9 cellular contexts compared by ENCODE assay signal in genomic region chr16:84368327-84368996, GRCh38. TPM values are rescaled to one million over a fixed set of nuclear protein-coding genes. Genes with fewer than 3 reads are reported as not detected.
DNase-seq lines count a peak whose midpoint lies in the region; ATAC-seq and FAIRE-seq lines count a peak whose summit lies in the region.
"Had no signal": no experiment of that assay in that cellular context is flagged by ENCODE, and none has a peak within 500 bp of the region (broad histone marks: within the 10 kb centered on the region; RNA-seq: fewer than 3 reads in every experiment).

A gene with protein sequence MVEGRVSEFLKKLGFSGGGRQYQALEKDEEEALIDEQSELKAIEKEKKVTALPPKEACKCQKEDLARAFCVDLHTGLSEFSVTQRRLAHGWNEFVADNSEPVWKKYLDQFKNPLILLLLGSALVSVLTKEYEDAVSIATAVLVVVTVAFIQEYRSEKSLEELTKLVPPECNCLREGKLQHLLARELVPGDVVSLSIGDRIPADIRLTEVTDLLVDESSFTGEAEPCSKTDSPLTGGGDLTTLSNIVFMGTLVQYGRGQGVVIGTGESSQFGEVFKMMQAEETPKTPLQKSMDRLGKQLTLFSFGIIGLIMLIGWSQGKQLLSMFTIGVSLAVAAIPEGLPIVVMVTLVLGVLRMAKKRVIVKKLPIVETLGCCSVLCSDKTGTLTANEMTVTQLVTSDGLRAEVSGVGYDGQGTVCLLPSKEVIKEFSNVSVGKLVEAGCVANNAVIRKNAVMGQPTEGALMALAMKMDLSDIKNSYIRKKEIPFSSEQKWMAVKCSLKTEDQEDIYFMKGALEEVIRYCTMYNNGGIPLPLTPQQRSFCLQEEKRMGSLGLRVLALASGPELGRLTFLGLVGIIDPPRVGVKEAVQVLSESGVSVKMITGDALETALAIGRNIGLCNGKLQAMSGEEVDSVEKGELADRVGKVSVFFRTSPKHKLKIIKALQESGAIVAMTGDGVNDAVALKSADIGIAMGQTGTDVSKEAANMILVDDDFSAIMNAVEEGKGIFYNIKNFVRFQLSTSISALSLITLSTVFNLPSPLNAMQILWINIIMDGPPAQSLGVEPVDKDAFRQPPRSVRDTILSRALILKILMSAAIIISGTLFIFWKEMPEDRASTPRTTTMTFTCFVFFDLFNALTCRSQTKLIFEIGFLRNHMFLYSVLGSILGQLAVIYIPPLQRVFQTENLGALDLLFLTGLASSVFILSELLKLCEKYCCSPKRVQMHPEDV (plus strand): TSS chr16:84368538. CDS start chr16:84368616, 78 bp downstream.

- H3K4me1 ChIP-seq in ES-I3 (ENCODE audit: insufficient read depth, low read length) (no peaks in the 10 kb centered on the region; the same call in 1 of the 2 replicates), esophagus (ENCODE audit: control insufficient read depth in 2 of 2, insufficient read depth in 2 of 2, low read length in 1 of 2) (peaks cover 0 to 4% of the 10 kb centered on the region in 2 donors), neuronal stem cell (ENCODE audit: control insufficient read depth in 2 of 2, insufficient read depth in 1 of 2, low read depth in 1 of 2, low read length in 2 of 2) (peaks cover 9 to 11% of the 10 kb centered on the region in 2 donors)

- H3K23ac ChIP-seq in neuronal stem cell (ENCODE audit: low read depth, low read length, poor library complexity), result peak within 1 kb of the TSS; percentile 81

- DNase-seq in NCI-H526 (lab: John Stamatoyannopoulos, UW), result peak; percentile 65 to 90
- DNase-seq in neuronal stem cell (ENCODE audit: low spot score), result no peak
- no peak for DNase-seq in HTR-8/SVneo (ENCODE audit: insufficient read length, low spot score)
- DNase-seq in germinal center (ENCODE audit: low spot score), result no peak
- DNase-seq in SKM-1 (lab: John Stamatoyannopoulos, UW; ENCODE audit: unreplicated experiment), result no peak
- DNase-seq: GM23248 had no signal

- FAIRE-seq in HTR-8/SVneo (lab: Jason Lieb, UNC), result no peak

- H3K14ac ChIP-seq in neuronal stem cell (ENCODE audit: low read length), result peak within 1 kb of the TSS; percentile 10

- peak within 1 kb of the TSS; percentile 86 for H3K4me2 ChIP-seq in neuronal stem cell (ENCODE audit: insufficient read depth, low read length, poor library complexity, severe bottlenecking)

- peak within 1 kb of the TSS; percentile 72; the same call in 1 of the 2 replicates for H3K9ac ChIP-seq in ES-I3 (ENCODE audit: low read depth, low read length)
- no peak within 1 kb of the TSS for H3K9ac ChIP-seq in neuronal stem cell (ENCODE audit: low read depth, low read length, poor library complexity)
- H3K9ac ChIP-seq: GM23248 had no signal

- no peaks in the 10 kb centered on the region for H3K79me1 ChIP-seq in neuronal stem cell (ENCODE audit: low read depth, low read length)

- no peak within 1 kb of the TSS for H2BK12ac ChIP-seq in neuronal stem cell (ENCODE audit: low read length)

- peak within 1 kb of the TSS; percentile 58 for H2BK5ac ChIP-seq in neuronal stem cell (ENCODE audit: low read length)

- H3K27ac ChIP-seq in esophagus (ENCODE audit: low read depth in 2 of 2, low read length in 1 of 2), result no peak within 1 kb of the TSS
- no peak within 1 kb of the TSS for H3K27ac ChIP-seq in neuronal stem cell (replicated peaks; ENCODE audit: low read length)
- H3K27ac ChIP-seq: GM23248 had no signal

- no peak for ATAC-seq in GM18867 (IDR thresholded peaks at IDR 0.05; ENCODE audit: unreplicated experiment)

- peak within 1 kb of the TSS; percentile 61 for H2BK120ac ChIP-seq in neuronal stem cell (ENCODE audit: low read depth, low read length)

- peak within 1 kb of the TSS; percentile 91 for H3K18ac ChIP-seq in neuronal stem cell (ENCODE audit: low read length)

- no peak within 1 kb of the TSS for H4K8ac ChIP-seq in neuronal stem cell (ENCODE audit: low read depth, low read length)

- H3K36me3 ChIP-seq in ES-I3 (ENCODE audit: insufficient read depth, low read length) (no peaks in the 10 kb centered on the region), esophagus (ENCODE audit: control insufficient read depth in 2 of 2, insufficient read depth in 2 of 2, low read length in 1 of 2) (no peaks in the 10 kb centered on the region), neuronal stem cell (replicated peaks in 1 of 2; ENCODE audit: control insufficient read depth in 2 of 2, insufficient read depth in 2 of 2, low read length in 2 of 2) (no peaks in the 10 kb centered on the region)

- H3K4me3 ChIP-seq in esophagus (ENCODE audit: low read depth in 1 of 2, low read length in 2 of 2) (peak within 1 kb of the TSS; percentile 35 to 39), neuronal stem cell (ENCODE audit: low read length in 2 of 2) (peak within 1 kb of the TSS in 1 of 2 donors; percentile 69)
- H3K4me3 ChIP-seq: GM23248 had no signal

- H3K27me3 ChIP-seq in esophagus (ENCODE audit: control insufficient read depth in 1 of 2, insufficient read depth in 2 of 2, low read length in 2 of 2) (peaks cover 0 to 4% of the 10 kb centered on the region in 2 donors), neuronal stem cell (ENCODE audit: control insufficient read depth in 3 of 3, insufficient read depth in 3 of 3, low read depth in 1 of 3, low read length in 3 of 3) (peaks cover 3 to 53% (median 27%) of the 10 kb centered on the region in 3 experiments)

- no peaks in the 10 kb centered on the region for H3K9me3 ChIP-seq in ES-I3 (ENCODE audit: control insufficient read depth, insufficient read depth, low read length)
- no peaks in the 10 kb centered on the region for H3K9me3 ChIP-seq in esophagus (ENCODE audit: control insufficient read depth in 2 of 2, insufficient read depth in 1 of 2, low read depth in 1 of 2, low read length in 1 of 2)
- H3K9me3 ChIP-seq in neuronal stem cell (replicated peaks in 1 of 2; ENCODE audit: control insufficient read depth in 2 of 2, insufficient read depth in 1 of 2, low read depth in 1 of 2, low read length in 2 of 2), result peaks cover 0 to 6% of the 10 kb centered on the region in 2 donors

- 3 to 4% methylated on average over 59 to 66 of the region's 66 CpGs for WGBS in esophagus, 2 donors
- WGBS in neuronal stem cell (ENCODE audit: extremely low coverage in 2 of 2, insufficient read length in 2 of 2, insufficient replicate concordance in 1 of 2), 2 donors, result no CpG with 5 or more reads among the region's 66 CpGs

- no peak within 1 kb of the TSS for H4K91ac ChIP-seq in neuronal stem cell (ENCODE audit: low read depth, low read length, poor library complexity)

- H2BK15ac ChIP-seq in neuronal stem cell (ENCODE audit: low read length), result peak within 1 kb of the TSS; percentile 42

- H3K4ac ChIP-seq in neuronal stem cell (ENCODE audit: low read length), result no peak within 1 kb of the TSS

- H2AFZ ChIP-seq in neuronal stem cell (ENCODE audit: low read length), result peak within 1 kb of the TSS; percentile 69
- H2AFZ ChIP-seq: GM23248 had no signal

- H2AK5ac ChIP-seq in neuronal stem cell (ENCODE audit: low read depth, low read length), result peak within 1 kb of the TSS; percentile 76

RNA-seq across cellular contexts. Expression of the gene that starts here (rescaled TPM):
- 1 to 10 TPM; 1.1 to 2.2 TPM for polyA plus RNA-seq in esophagus
- 0.24 TPM for polyA plus RNA-seq in neuronal stem cell (2013, experiment 1 of 2)
- 0.47 TPM for polyA plus RNA-seq in neuronal stem cell (2013, experiment 2 of 2)

Comparison
In these comparisons a context has a peak if more than half of its experiments do, and no peak if none do; other contexts are left out.
1. DNase-seq: peak in NCI-H526 (2 of 2); none in neuronal stem cell (single experiment), HTR-8/SVneo (single experiment), germinal center (single experiment) and SKM-1 (single experiment).